ENCODE assay signal across 10 cellular contexts in the genomic region with DNA sequence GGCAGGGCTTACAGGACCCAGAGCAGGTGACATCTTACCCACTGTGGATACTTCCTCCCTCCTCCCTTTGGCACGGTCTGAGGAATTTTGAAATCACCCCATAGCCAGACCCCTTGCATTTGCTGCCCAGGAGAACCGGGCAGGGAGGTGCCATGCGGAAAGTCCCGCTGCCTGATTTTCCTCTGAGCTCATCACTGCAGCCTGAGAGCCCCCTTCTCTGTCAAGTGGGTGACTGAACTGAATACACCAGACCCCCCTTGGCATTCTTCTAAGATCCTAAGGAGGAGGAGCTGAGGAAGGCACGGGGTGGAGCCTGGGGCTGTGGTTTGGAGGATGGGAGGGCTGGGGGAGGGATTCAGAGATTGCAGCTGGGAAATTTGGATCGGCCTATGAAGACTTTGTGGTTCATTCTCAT.
DNase-seq lines count a peak whose midpoint lies in the region; TF ChIP-seq lines count a peak whose summit lies in the region.
"Had no signal": no experiment of that assay in that cellular context is flagged by ENCODE, and none has a peak within 500 bp of the region (broad histone marks: within the 10 kb centered on the region; RNA-seq: fewer than 3 reads in every experiment).

No MANE protein-coding gene starts in this region.

- peak; percentile 84 for DNase-seq in EL
- peak; percentile 95 for DNase-seq in RPMI7951 (ENCODE audit: low read depth)
- DNase-seq in fibroblast of mammary gland (ENCODE audit: low read depth) = peak; percentile 58
- no peak for DNase-seq in progenitor cell of endocrine pancreas (ENCODE audit: low spot score, unreplicated experiment)
- DNase-seq in NCI-H446 treated with DMSO at 0.1 percent for 48 hours (lab: John Stamatoyannopoulos, UW) = no peak
- DNase-seq in head of caudate nucleus = no peak
- DNase-seq in HPDE6-E6E7 (ENCODE audit: extremely low spot score) = no peak
- DNase-seq in NCI-H82 treated with DMSO at 0.1 percent for 48 hours (lab: John Stamatoyannopoulos, UW; ENCODE audit: unreplicated experiment) = no peak
- DNase-seq: activated CD4-positive, CD25-positive, alpha-beta regulatory T cell treated with anti-CD3 and anti-CD28 coated beads, Interleukin-2, amount 50 U/mL, for 72 hours had no signal

- intact Hi-C loops in head of caudate nucleus (cut with DNase I) = no loop called here

- H3K9me3 Mint-ChIP-seq in progenitor cell of endocrine pancreas (ENCODE audit: low read depth) = no peaks in the 10 kb centered on the region
- H3K9me3 Mint-ChIP-seq: IgD-negative memory B cell had no signal

- peaks cover 35% of the 10 kb centered on the region for H3K4me1 Mint-ChIP-seq in progenitor cell of endocrine pancreas (ENCODE audit: low read depth)

- no peak overlapping the region for H3K4me3 Mint-ChIP-seq in progenitor cell of endocrine pancreas (ENCODE audit: low read depth)
- H3K4me3 Mint-ChIP-seq: IgD-negative memory B cell had no signal

- peaks cover 4% of the 10 kb centered on the region for H3K27me3 Mint-ChIP-seq in progenitor cell of endocrine pancreas

- H3K4me3 ChIP-seq in fibroblast of mammary gland (ENCODE audit: control insufficient read depth, low read depth, low read length) = no peak overlapping the region

- H3K27ac Mint-ChIP-seq in progenitor cell of endocrine pancreas = peak overlapping the region; percentile 13

- H3K36me3 Mint-ChIP-seq in progenitor cell of endocrine pancreas (ENCODE audit: insufficient read depth) = no peaks in the 10 kb centered on the region
- H3K36me3 Mint-ChIP-seq: IgD-negative memory B cell had no signal

- no peak for TF ChIP-seq CTCF in fibroblast of mammary gland (conservative IDR thresholded peaks at IDR 0.05; ENCODE audit: control insufficient read depth, insufficient read depth, low read depth, low read length)
- no peak for TF ChIP-seq CTCF in progenitor cell of endocrine pancreas (IDR thresholded peaks at IDR 0.05; ENCODE audit: unreplicated experiment)

Comparison
In these comparisons a context has a peak if more than half of its experiments do, and no peak if none do; other contexts are left out.
1. DNase-seq: peak in EL (single experiment), RPMI7951 (single experiment) and fibroblast of mammary gland (single experiment); none in progenitor cell of endocrine pancreas (single experiment), NCI-H446 treated with DMSO at 0.1 percent for 48 hours (single experiment), head of caudate nucleus (0 of 42), HPDE6-E6E7 (single experiment) and NCI-H82 treated with DMSO at 0.1 percent for 48 hours (single experiment).